Comparison of ENCODE assay signal across 26 cellular contexts in genomic region chr3:6667354-6667753, GRCh38.
"Had no signal": no experiment of that assay in that cellular context is flagged by ENCODE, and none has a peak within 500 bp of the region (broad histone marks: within the 10 kb centered on the region; RNA-seq: fewer than 3 reads in every experiment).

No MANE protein-coding gene starts in this region.

- ATAC-seq: stimulated activated effector memory CD8-positive, alpha-beta T cell treated with anti-CD3 and anti-CD28 coated beads, Interleukin-12 subunit alpha, Interleukin-12 subunit beta, amount 100 ng/mL, for 72 hours; stimulated activated naive B cell treated with anti-CD40 and anti-IgM and Interleukin-4, amounts not matched to agents 10 μg/mL and 1 μg/mL and 100 μg/mL, for 72 hours; stimulated activated naive CD8-positive, alpha-beta T cell treated with anti-CD3 and anti-CD28 coated beads, Interleukin-15, amount 100 ng/mL, for 72 hours; stimulated activated naive CD8-positive, alpha-beta T cell treated with anti-CD3 and anti-CD28 coated beads, Interleukin-15, Interleukin-2, amounts not matched to agents 100 U/mL and 50 U/mL, for 24 hours; upper lobe of right lung had no signal

- FAIRE-seq: urothelium cell line had no signal

- H3K27me3 ChIP-seq: stomach, suprapubic skin, testis, thyroid gland, tibial artery, tibial nerve, transverse colon, upper lobe of left lung, upper lobe of right lung, uterus, vagina had no signal

- H3K9me3 ChIP-seq: testis, thoracic aorta, thyroid gland, transverse colon, upper lobe of right lung, uterus, vagina had no signal

- H3K27ac ChIP-seq: stomach, suprapubic skin, testis, thoracic aorta, thyroid gland, tibial artery, tibial nerve, transverse colon, upper lobe of left lung, upper lobe of right lung, uterus, vagina had no signal

- H3K36me3 ChIP-seq: stomach, suprapubic skin, thoracic aorta, thyroid gland, tibial artery, tibial nerve, transverse colon, upper lobe of left lung, upper lobe of right lung, uterus, vagina had no signal

- H3K4me1 ChIP-seq: stomach, suprapubic skin, testis, thyroid gland, tibial artery, tibial nerve, transverse colon, upper lobe of left lung, upper lobe of right lung, uterus, vagina had no signal

- H3K4me3 ChIP-seq: stomach, suprapubic skin, testis, thoracic aorta, thyroid gland, tibial artery, tibial nerve, transverse colon, upper lobe of left lung, upper lobe of right lung, uterus, vagina had no signal

- DNase-seq: stimulated activated CD4-positive, alpha-beta T cell treated with anti-CD3 and anti-CD28 coated beads, Interleukin-2, amount 100 ng/mL, for 48 hours; stimulated activated CD4-positive, alpha-beta T cell treated with anti-CD3 and anti-CD28 coated beads, Interleukin-4, amount 100 ng/mL, for 1 hour; stimulated activated CD4-positive, alpha-beta T cell treated with anti-CD3 and anti-CD28 coated beads, Interleukin-4, amount 100 ng/mL, for 24 hours; stimulated activated CD4-positive, alpha-beta T cell treated with anti-CD3 and anti-CD28 coated beads, Interleukin-4, amount 100 ng/mL, for 4 hours; stimulated activated CD8-positive, alpha-beta memory T cell treated with anti-CD3 and anti-CD28 coated beads, Interleukin-4, amount 100 ng/mL, for 48 hours; stimulated activated naive B cell treated with anti-CD40 and anti-IgM and Interleukin-4, amounts not matched to agents 10 μg/mL and 1 μg/mL and 100 μg/mL, for 72 hours; stimulated activated naive CD4-positive, alpha-beta T cell; stimulated activated naive CD4-positive, alpha-beta T cell treated with Interleukin-2 at 50 U/mL for 16 hours; stimulated activated naive CD8-positive, alpha-beta T cell treated with anti-CD3 and anti-CD28 coated beads, Interleukin-15, amount 100 ng/mL, for 72 hours; stimulated activated naive CD8-positive, alpha-beta T cell treated with anti-CD3 and anti-CD28 coated beads, Interleukin-15, Interleukin-2, amounts not matched to agents 100 U/mL and 50 U/mL, for 24 hours; stomach; substantia nigra; testis; thyroid gland; tibial artery; transverse colon; trophoblast cell; upper lobe of left lung; upper lobe of right lung; uterus had no signal
